In the genomic region with DNA sequence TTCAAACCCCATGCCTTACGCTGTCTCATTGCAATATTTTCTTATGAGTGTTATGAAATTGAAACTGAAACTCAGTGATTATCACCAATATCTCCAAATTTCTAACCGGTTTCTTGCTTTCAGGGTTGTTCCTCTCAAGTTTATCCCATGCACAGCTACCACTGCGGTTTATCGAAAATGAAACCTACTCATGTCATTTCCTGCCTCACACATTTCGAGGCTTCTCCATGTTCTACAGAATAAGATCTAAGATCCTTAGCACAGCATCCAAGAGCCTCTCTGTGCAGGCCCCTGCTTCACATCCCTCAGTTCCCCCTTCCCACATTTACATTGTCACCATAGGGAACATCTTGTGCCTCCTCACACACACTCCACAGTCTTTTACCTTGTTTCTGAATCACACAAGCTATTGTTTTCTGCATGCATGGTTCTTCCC, we compare ENCODE assay signal across 1 cellular context.
TF ChIP-seq lines count a peak whose summit lies in the region.

No MANE protein-coding gene starts in this region.

TF ChIP-seq in K562, 482 proteins besides CTCF, POLR2A, EP300 and RAD21 (continued from another document):
- TF ChIP-seq, protein P1, sequence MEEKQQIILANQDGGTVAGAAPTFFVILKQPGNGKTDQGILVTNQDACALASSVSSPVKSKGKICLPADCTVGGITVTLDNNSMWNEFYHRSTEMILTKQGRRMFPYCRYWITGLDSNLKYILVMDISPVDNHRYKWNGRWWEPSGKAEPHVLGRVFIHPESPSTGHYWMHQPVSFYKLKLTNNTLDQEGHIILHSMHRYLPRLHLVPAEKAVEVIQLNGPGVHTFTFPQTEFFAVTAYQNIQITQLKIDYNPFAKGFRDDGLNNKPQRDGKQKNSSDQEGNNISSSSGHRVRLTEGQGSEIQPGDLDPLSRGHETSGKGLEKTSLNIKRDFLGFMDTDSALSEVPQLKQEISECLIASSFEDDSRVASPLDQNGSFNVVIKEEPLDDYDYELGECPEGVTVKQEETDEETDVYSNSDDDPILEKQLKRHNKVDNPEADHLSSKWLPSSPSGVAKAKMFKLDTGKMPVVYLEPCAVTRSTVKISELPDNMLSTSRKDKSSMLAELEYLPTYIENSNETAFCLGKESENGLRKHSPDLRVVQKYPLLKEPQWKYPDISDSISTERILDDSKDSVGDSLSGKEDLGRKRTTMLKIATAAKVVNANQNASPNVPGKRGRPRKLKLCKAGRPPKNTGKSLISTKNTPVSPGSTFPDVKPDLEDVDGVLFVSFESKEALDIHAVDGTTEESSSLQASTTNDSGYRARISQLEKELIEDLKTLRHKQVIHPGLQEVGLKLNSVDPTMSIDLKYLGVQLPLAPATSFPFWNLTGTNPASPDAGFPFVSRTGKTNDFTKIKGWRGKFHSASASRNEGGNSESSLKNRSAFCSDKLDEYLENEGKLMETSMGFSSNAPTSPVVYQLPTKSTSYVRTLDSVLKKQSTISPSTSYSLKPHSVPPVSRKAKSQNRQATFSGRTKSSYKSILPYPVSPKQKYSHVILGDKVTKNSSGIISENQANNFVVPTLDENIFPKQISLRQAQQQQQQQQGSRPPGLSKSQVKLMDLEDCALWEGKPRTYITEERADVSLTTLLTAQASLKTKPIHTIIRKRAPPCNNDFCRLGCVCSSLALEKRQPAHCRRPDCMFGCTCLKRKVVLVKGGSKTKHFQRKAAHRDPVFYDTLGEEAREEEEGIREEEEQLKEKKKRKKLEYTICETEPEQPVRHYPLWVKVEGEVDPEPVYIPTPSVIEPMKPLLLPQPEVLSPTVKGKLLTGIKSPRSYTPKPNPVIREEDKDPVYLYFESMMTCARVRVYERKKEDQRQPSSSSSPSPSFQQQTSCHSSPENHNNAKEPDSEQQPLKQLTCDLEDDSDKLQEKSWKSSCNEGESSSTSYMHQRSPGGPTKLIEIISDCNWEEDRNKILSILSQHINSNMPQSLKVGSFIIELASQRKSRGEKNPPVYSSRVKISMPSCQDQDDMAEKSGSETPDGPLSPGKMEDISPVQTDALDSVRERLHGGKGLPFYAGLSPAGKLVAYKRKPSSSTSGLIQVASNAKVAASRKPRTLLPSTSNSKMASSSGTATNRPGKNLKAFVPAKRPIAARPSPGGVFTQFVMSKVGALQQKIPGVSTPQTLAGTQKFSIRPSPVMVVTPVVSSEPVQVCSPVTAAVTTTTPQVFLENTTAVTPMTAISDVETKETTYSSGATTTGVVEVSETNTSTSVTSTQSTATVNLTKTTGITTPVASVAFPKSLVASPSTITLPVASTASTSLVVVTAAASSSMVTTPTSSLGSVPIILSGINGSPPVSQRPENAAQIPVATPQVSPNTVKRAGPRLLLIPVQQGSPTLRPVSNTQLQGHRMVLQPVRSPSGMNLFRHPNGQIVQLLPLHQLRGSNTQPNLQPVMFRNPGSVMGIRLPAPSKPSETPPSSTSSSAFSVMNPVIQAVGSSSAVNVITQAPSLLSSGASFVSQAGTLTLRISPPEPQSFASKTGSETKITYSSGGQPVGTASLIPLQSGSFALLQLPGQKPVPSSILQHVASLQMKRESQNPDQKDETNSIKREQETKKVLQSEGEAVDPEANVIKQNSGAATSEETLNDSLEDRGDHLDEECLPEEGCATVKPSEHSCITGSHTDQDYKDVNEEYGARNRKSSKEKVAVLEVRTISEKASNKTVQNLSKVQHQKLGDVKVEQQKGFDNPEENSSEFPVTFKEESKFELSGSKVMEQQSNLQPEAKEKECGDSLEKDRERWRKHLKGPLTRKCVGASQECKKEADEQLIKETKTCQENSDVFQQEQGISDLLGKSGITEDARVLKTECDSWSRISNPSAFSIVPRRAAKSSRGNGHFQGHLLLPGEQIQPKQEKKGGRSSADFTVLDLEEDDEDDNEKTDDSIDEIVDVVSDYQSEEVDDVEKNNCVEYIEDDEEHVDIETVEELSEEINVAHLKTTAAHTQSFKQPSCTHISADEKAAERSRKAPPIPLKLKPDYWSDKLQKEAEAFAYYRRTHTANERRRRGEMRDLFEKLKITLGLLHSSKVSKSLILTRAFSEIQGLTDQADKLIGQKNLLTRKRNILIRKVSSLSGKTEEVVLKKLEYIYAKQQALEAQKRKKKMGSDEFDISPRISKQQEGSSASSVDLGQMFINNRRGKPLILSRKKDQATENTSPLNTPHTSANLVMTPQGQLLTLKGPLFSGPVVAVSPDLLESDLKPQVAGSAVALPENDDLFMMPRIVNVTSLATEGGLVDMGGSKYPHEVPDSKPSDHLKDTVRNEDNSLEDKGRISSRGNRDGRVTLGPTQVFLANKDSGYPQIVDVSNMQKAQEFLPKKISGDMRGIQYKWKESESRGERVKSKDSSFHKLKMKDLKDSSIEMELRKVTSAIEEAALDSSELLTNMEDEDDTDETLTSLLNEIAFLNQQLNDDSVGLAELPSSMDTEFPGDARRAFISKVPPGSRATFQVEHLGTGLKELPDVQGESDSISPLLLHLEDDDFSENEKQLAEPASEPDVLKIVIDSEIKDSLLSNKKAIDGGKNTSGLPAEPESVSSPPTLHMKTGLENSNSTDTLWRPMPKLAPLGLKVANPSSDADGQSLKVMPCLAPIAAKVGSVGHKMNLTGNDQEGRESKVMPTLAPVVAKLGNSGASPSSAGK (IDR thresholded peaks at IDR 0.05), result 0 out of 2 replicates have a peak, but pooled peaks have one; percentile 17
- peak; percentile 49; the same call in 1 of the 2 replicates for TF ChIP-seq ETV1 (tag; conservative IDR thresholded peaks at IDR 0.05; ENCODE audit: low read depth)
- TF ChIP-seq L3MBTL2 (IDR thresholded peaks at IDR 0.05), result peak; percentile 42; the same call in 1 of the 2 replicates
- no peak for TF ChIP-seq NR0B1 (IDR thresholded peaks at IDR 0.05; ENCODE audit: partially characterized antibody)
